19 cellular contexts compared by ENCODE assay signal in genomic region chr4:77082886-77083608, GRCh38. TPM values are rescaled to one million over a fixed set of nuclear protein-coding genes. Genes with fewer than 3 reads are reported as not detected.
DNase-seq lines count a peak whose midpoint lies in the region; TF ChIP-seq lines count a peak whose summit lies in the region.
"Had no signal": no experiment of that assay in that cellular context is flagged by ENCODE, and none has a peak within 500 bp of the region (broad histone marks: within the 10 kb centered on the region; RNA-seq: fewer than 3 reads in every experiment).

No MANE protein-coding gene starts in this region.

- no peak overlapping the region for H4K5ac ChIP-seq in H9 (ENCODE audit: insufficient read length, low read depth, low read length)

- H3K9me3 Mint-ChIP-seq in H9 = no peaks in the 10 kb centered on the region; a peak in 1 of 5 replicates
- H3K9me3 Mint-ChIP-seq in MCF 10A (ENCODE audit: unreplicated experiment) = no peaks in the 10 kb centered on the region
- H3K9me3 Mint-ChIP-seq: CD4-positive, CD25-positive, alpha-beta regulatory T cell had no signal

- BruUV-seq in MCF 10A (replicated peaks; lab: Mats Ljungman, UMichigan) = no TSS peak

- H2BK12ac ChIP-seq in H9 (ENCODE audit: insufficient read length, low read depth, low read length) = no peak overlapping the region

- no peaks in the 10 kb centered on the region for H3K4me1 ChIP-seq in H9 (ENCODE audit: insufficient read depth, low read length)
- H3K4me1 ChIP-seq in neutrophil (ENCODE audit: control insufficient read depth in 1 of 2, insufficient read depth in 1 of 2, low read depth in 1 of 2, low read length in 1 of 2) = peaks cover 13 to 20% of the 10 kb centered on the region in 2 experiments
- peaks cover 9% of the 10 kb centered on the region for H3K4me1 ChIP-seq in Karpas-422 (ENCODE audit: low read length)

- H4K20me1 ChIP-seq in H9 (ENCODE audit: control insufficient read depth, insufficient read depth, insufficient read length) (no peaks in the 10 kb centered on the region), Karpas-422 (ENCODE audit: insufficient read depth, low read depth, low read length) (no peaks in the 10 kb centered on the region)

- intact Hi-C loops in MCF 10A (cut with micrococcal nuclease) = no loop called here

- CTCF ChIA-PET in MCF 10A (lab: Yijun Ruan, JAX) = interaction anchor here (0.9 to 3.1 kb wide), 5 partner anchors 9 to 49 kb away, joined by 3 to 16 read pairs (median 7); no protein-coding TSS in a partner anchor

- H3K27ac ChIP-seq in H9 (ENCODE audit: insufficient read length, low read depth, low read length) = no peak overlapping the region
- H3K27ac ChIP-seq in neutrophil = peak overlapping the region; percentile 43
- H3K27ac ChIP-seq in Karpas-422 (ENCODE audit: low read length) = no peak overlapping the region

- no peaks in the 10 kb centered on the region; the same call in 1 of the 2 replicates for H3K27me3 ChIP-seq in H9 (ENCODE audit: insufficient read depth, low read length)
- no peaks in the 10 kb centered on the region for H3K27me3 ChIP-seq in neutrophil
- H3K27me3 ChIP-seq in Karpas-422 (ENCODE audit: low read length) = no peaks in the 10 kb centered on the region
- H3K27me3 ChIP-seq: MG63 had no signal

- H2AFZ ChIP-seq in H9 (ENCODE audit: low read length) (no peak overlapping the region), Karpas-422 (ENCODE audit: low read length) (no peak overlapping the region)

- H3K4me2 ChIP-seq in H9 (ENCODE audit: insufficient read depth, insufficient read length, low read length) = no peak overlapping the region
- H3K4me2 ChIP-seq in Karpas-422 (ENCODE audit: low read depth, low read length, poor library complexity, severe bottlenecking) = no peak overlapping the region

- no peak overlapping the region for H3K4ac ChIP-seq in H9 (ENCODE audit: low read depth, low read length)

- no peak overlapping the region for H3T11ph ChIP-seq in H9 (ENCODE audit: low read length)

- peak; percentile 26; the same call in 2 of the 3 replicates for TF ChIP-seq CTCF in H9 (conservative IDR thresholded peaks at IDR 0.05)
- TF ChIP-seq CTCF in neutrophil (IDR thresholded peaks at IDR 0.05) = no peak
- TF ChIP-seq CTCF in MCF 10A (IDR thresholded peaks at IDR 0.05; ENCODE audit: unreplicated experiment) = no peak

- no peak overlapping the region for H3K14ac ChIP-seq in H9 (ENCODE audit: insufficient read depth, low read length)

- 0 out of 7 replicates have a peak overlapping the region, but pooled peaks of 1 of the 3 experiments have one; percentile 30 for H3K27ac Mint-ChIP-seq in H9
- H3K27ac Mint-ChIP-seq in MCF 10A (ENCODE audit: low read depth, unreplicated experiment) = no peak overlapping the region

- H3K4me1 Mint-ChIP-seq in H9 = peaks cover 5% of the 10 kb centered on the region in 2 experiments; a peak in 3 of 4 replicates
- peaks cover 9% of the 10 kb centered on the region for H3K4me1 Mint-ChIP-seq in MCF 10A (ENCODE audit: insufficient read depth, unreplicated experiment)

- H3K18ac ChIP-seq in H9 (ENCODE audit: insufficient read length, low read depth, low read length) = no peak overlapping the region

- no peak overlapping the region for H4K91ac ChIP-seq in H9 (ENCODE audit: insufficient read length, low read depth, low read length)

- H3K36me3 Mint-ChIP-seq in H9 (ENCODE audit: insufficient read depth in 1 of 3, low read depth in 3 of 3) (no peaks in the 10 kb centered on the region), MCF 10A (ENCODE audit: insufficient read depth, unreplicated experiment) (peaks cover 12% of the 10 kb centered on the region)

- no peak overlapping the region for H2BK15ac ChIP-seq in H9 (ENCODE audit: low read depth, low read length)

- H2BK120ac ChIP-seq in H9 (ENCODE audit: low read depth, low read length, poor library complexity, severe bottlenecking) = no peak overlapping the region

- H3K4me3 ChIP-seq in neutrophil (ENCODE audit: low read depth in 1 of 2, low read length in 1 of 2) (no peak overlapping the region), Karpas-422 (ENCODE audit: low read length) (no peak overlapping the region)
- H3K4me3 ChIP-seq: MG63 had no signal

- no peak overlapping the region for H2BK20ac ChIP-seq in H9 (ENCODE audit: low read depth, low read length, poor library complexity, severe bottlenecking)

- H2AK5ac ChIP-seq in H9 (ENCODE audit: insufficient read length, low read length) = no peak overlapping the region

- H3K27me3 Mint-ChIP-seq in H9 (ENCODE audit: low read depth) (peaks cover 2% of the 10 kb centered on the region; the same call in 1 of the 2 replicates), MCF 10A (ENCODE audit: insufficient read depth, unreplicated experiment) (no peaks in the 10 kb centered on the region)
- H3K27me3 Mint-ChIP-seq: CD4-positive, CD25-positive, alpha-beta regulatory T cell had no signal

- H2BK5ac ChIP-seq in H9 (ENCODE audit: insufficient read length, low read length) = no peak overlapping the region

- H3K23me2 ChIP-seq in H9 (ENCODE audit: insufficient read length, low read depth, low read length, poor library complexity, severe bottlenecking) = no peaks in the 10 kb centered on the region

- no peaks in the 10 kb centered on the region for H3K79me2 ChIP-seq in H9 (ENCODE audit: insufficient read depth, low read length)
- H3K79me2 ChIP-seq in Karpas-422 (ENCODE audit: low read length) = no peaks in the 10 kb centered on the region

- H3K9me3 ChIP-seq in H9 (ENCODE audit: control insufficient read depth, low read depth, low read length) (no peaks in the 10 kb centered on the region), neutrophil (no peaks in the 10 kb centered on the region), Karpas-422 (ENCODE audit: low read length) (no peaks in the 10 kb centered on the region)
- H3K9me3 ChIP-seq: MG63 had no signal

- H3K56ac ChIP-seq in H9 (ENCODE audit: insufficient read length, low read depth, low read length) = no peak overlapping the region

- DNase-seq in H9 (no peak), NOMO-1 (lab: John Stamatoyannopoulos, UW; ENCODE audit: unreplicated experiment in 2 of 2) (peak; percentile 67 to 71), cerebellar cortex (ENCODE audit: low spot score) (peak; percentile 59), NCI-H774 (lab: John Stamatoyannopoulos, UW) (no peak), MCF 10A (ENCODE audit: unreplicated experiment) (no peak), NCI-H526 (lab: John Stamatoyannopoulos, UW) (no peak), Karpas-422 (no peak)
- DNase-seq: ACHN; CD4-positive, CD25-positive, alpha-beta regulatory T cell; DMS79; GDM1; H7; MG63; NCI-H1105 treated with DMSO at 0.1 percent for 48 hours; NCI-H187; NCI-H446; NCI-H748 treated with DMSO at 0.1 percent for 48 hours; PC-3 had no signal

- H3K36me3 ChIP-seq in neutrophil (no peaks in the 10 kb centered on the region), Karpas-422 (ENCODE audit: insufficient read depth, low read length) (no peaks in the 10 kb centered on the region)
- H3K36me3 ChIP-seq: MG63 had no signal

- H3K9ac ChIP-seq in H9 (ENCODE audit: extremely low read depth, insufficient read length, low read length) = no peak overlapping the region
- H3K9ac ChIP-seq in Karpas-422 (ENCODE audit: low read length) = no peak overlapping the region

- H3K23ac ChIP-seq in H9 (ENCODE audit: insufficient read length, low read depth, low read length) = no peak overlapping the region

- POLR2A ChIA-PET in MCF 10A (lab: Yijun Ruan, JAX) = interaction anchor here (0.7 to 3.8 kb wide), 6 partner anchors 10 to 122 kb away, joined by 3 to 17 read pairs (median 4); partner anchors contain the start of gene CCNG2

- no peaks in the 10 kb centered on the region for H3K79me1 ChIP-seq in H9 (ENCODE audit: insufficient read depth, low read depth, low read length, poor library complexity, severe bottlenecking)

- H3K4me3 Mint-ChIP-seq in H9 (no peak overlapping the region), MCF 10A (ENCODE audit: unreplicated experiment) (no peak overlapping the region)

- no peaks in the 10 kb centered on the region for H3K9me2 ChIP-seq in Karpas-422 (replicated peaks; ENCODE audit: insufficient read depth, low read length)

- no peak overlapping the region for H4K8ac ChIP-seq in H9 (replicated peaks; ENCODE audit: insufficient read length, low read depth, low read length)

- WGBS in H9 (ENCODE audit: extremely low coverage, insufficient read length, low lambda C conversion rate) = no CpG with 5 or more reads among the region's 11 CpGs

RNA-seq across cellular contexts. Expression of gene CCNI, which starts 7.3 kb away (rescaled TPM):
- 233 and 240 TPM in 2 replicates for total RNA-seq in H9 (2021)
- 297 and 368 TPM in 2 replicates for total RNA-seq in MCF 10A (2022)
- 54.1 and 105 TPM in 2 replicates for total RNA-seq in Karpas-422 (2014; rRNA removed; shearing (Covaris generic); ENCODE audit: low replicate concordance)

Comparison
In these comparisons a context has a peak if more than half of its experiments do, and no peak if none do; other contexts are left out.
1. DNase-seq: peak in NOMO-1 (2 of 2) and cerebellar cortex (single experiment); none in H9 (single experiment), NCI-H774 (single experiment), MCF 10A (single experiment), NCI-H526 (0 of 2) and Karpas-422 (single experiment).